9 cellular contexts compared by ENCODE assay signal in genomic region chr12:93813972-93814821, GRCh38.
DNase-seq lines count a peak whose midpoint lies in the region; ATAC-seq and TF ChIP-seq lines count a peak whose summit lies in the region.
"Had no signal": no experiment of that assay in that cellular context is flagged by ENCODE, and none has a peak within 500 bp of the region (broad histone marks: within the 10 kb centered on the region; RNA-seq: fewer than 3 reads in every experiment).

No MANE protein-coding gene starts in this region.

- TF ChIP-seq CTCF in lower leg skin (IDR thresholded peaks at IDR 0.05) (no peak), GM13977 (IDR thresholded peaks at IDR 0.05; ENCODE audit: extremely low read depth, insufficient read depth, missing control alignments) (no peak)

- in situ Hi-C loops in GM13977 (cut with MboI; ENCODE audit: low pct_unique_long_range_greater_than_20kb, low sequenced_read_pairs, unreplicated experiment) = no loop called here

- intact Hi-C loops in lower leg skin (cut with DNase I; ENCODE audit: low total_unique reads) = no loop called here

- ATAC-seq in GM21390 (IDR thresholded peaks at IDR 0.05; ENCODE audit: unreplicated experiment) = no peak
- ATAC-seq: WTC11 had no signal

- TF ChIP-seq POLR2A in lower leg skin (IDR thresholded peaks at IDR 0.05) = no peak

- H3K4me3 ChIP-seq in lower leg skin (ENCODE audit: low read depth, poor library complexity, severe bottlenecking) = no peak overlapping the region

- 52 to 57% methylated on average over 14 of the region's 14 CpGs for WGBS in lower leg skin, 2 donors

- H3K27ac ChIP-seq in substantia nigra (ENCODE audit: low read depth, low read length, poor library complexity, severe bottlenecking) = peak overlapping the region; percentile 69

- DNase-seq in NCI-H2029 (lab: John Stamatoyannopoulos, UW) = peak; percentile 15
- DNase-seq in cerebellar cortex (ENCODE audit: low spot score) = peak; percentile 24
- peak; percentile 86 to 93 for DNase-seq in lower leg skin (ENCODE audit: low spot score in 2 of 2)
- peak in 43 of 49 donors; percentile 2 to 81 (median 58) for DNase-seq in substantia nigra (lab: John Stamatoyannopoulos, UW)
- DNase-seq in CD1c-positive myeloid dendritic cell (ENCODE audit: extremely low spot score) = no peak
- DNase-seq in activated naive CD4-positive, alpha-beta T cell treated with Interleukin-2 at 50 U/mL for 16 hours = no peak
- no peak for DNase-seq in GM13977 (ENCODE audit: low spot score)

Comparison
In these comparisons a context has a peak if more than half of its experiments do, and no peak if none do; other contexts are left out.
1. DNase-seq: peak in NCI-H2029 (single experiment), cerebellar cortex (single experiment), lower leg skin (2 of 2) and substantia nigra (43 of 49); none in CD1c-positive myeloid dendritic cell (single experiment), activated naive CD4-positive, alpha-beta T cell treated with Interleukin-2 at 50 U/mL for 16 hours (single experiment) and GM13977 (single experiment).